Comparison of ENCODE assay signal across 8 cellular contexts in genomic region chr6:21846541-21847451, GRCh38.
DNase-seq lines count a peak whose midpoint lies in the region; ATAC-seq and TF ChIP-seq lines count a peak whose summit lies in the region.

No MANE protein-coding gene starts in this region.

- peaks cover 56% of the 10 kb centered on the region for H3K4me1 ChIP-seq in cardiac muscle cell (ENCODE audit: low read depth)

- H3K27ac ChIP-seq in cardiac muscle cell = peak overlapping the region; percentile 91

- H3K36me3 ChIP-seq in cardiac muscle cell = no peaks in the 10 kb centered on the region

- TF ChIP-seq CTCF in cardiac muscle cell (IDR thresholded peaks at IDR 0.05; ENCODE audit: low read depth, low read length) = no peak

- DNase-seq in COR-L47 (lab: John Stamatoyannopoulos, UW) = peak; percentile 80
- peak; percentile 47 for DNase-seq in NCI-H2227 treated with DMSO at 0.1 percent for 48 hours (lab: John Stamatoyannopoulos, UW)
- peak in 1 of 2 donors; percentile 60 for DNase-seq in cardiac muscle cell (ENCODE audit: low read depth in 1 of 2, low spot score in 1 of 2)
- no peak for DNase-seq in erythroblast (lab: John Stamatoyannopoulos, UW)

- H3K9me3 ChIP-seq in cardiac muscle cell (ENCODE audit: low read depth) = no peaks in the 10 kb centered on the region

- peak; percentile 54 for ATAC-seq in HG02642 (IDR thresholded peaks at IDR 0.05; ENCODE audit: poor library complexity, unreplicated experiment)
- no peak for ATAC-seq in HG03342 (IDR thresholded peaks at IDR 0.05; ENCODE audit: unreplicated experiment)
- no peak for ATAC-seq in GM18520 (IDR thresholded peaks at IDR 0.05; ENCODE audit: unreplicated experiment)
- no peak for ATAC-seq in GM21367 (IDR thresholded peaks at IDR 0.05; ENCODE audit: unreplicated experiment)

- H3K27me3 ChIP-seq in cardiac muscle cell = no peaks in the 10 kb centered on the region

- H3K4me3 ChIP-seq in cardiac muscle cell = no peak overlapping the region

- TF ChIP-seq POLR2A in erythroblast (IDR thresholded peaks at IDR 0.05; ENCODE audit: low read length) = no peak

Comparison
In these comparisons a context has a peak if more than half of its experiments do, and no peak if none do; other contexts are left out.
1. DNase-seq: peak in COR-L47 (single experiment) and NCI-H2227 treated with DMSO at 0.1 percent for 48 hours (single experiment); none in erythroblast (0 of 2).